ENCODE assay signal across 10 cellular contexts in the genomic region with DNA sequence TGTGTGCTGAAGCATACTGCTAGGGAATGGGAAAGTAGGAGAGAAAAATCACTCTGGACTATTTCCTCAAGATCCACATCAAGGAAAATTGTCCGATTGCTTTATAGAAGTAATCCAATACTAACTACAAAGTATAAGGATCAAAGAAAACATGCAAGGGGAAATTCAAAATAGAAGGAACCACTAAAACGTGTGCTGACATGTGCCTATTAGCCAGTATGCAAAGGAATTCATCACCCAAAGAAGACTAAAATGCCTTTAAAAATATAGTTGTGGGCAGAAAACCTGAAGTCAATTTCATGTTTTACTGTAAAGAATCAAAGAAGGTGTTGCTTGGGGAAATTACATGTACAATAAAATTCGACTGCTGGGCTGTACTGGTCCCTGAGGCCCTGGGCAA. TPM values are rescaled to one million over a fixed set of nuclear protein-coding genes. Genes with fewer than 3 reads are reported as not detected.
"Had no signal": no experiment of that assay in that cellular context is flagged by ENCODE, and none has a peak within 500 bp of the region (broad histone marks: within the 10 kb centered on the region; RNA-seq: fewer than 3 reads in every experiment).

No MANE protein-coding gene starts in this region.

- H3K4me1 ChIP-seq: HAP-1 had no signal

- H2AFZ ChIP-seq: GM23248 had no signal

- H3K4me3 ChIP-seq: GM23248, HAP-1 had no signal

- DNase-seq: GOT3, H7, HFFc6 had no signal

- H3K9ac ChIP-seq: GM23248 had no signal

- H3K27ac ChIP-seq: GM23248, HL-60 had no signal

- H3K36me3 ChIP-seq: HAP-1 had no signal

- H3K9me3 ChIP-seq: HAP-1 had no signal

RNA-seq across cellular contexts. Expression of a gene that starts 14.3 kb away (rescaled TPM):
- total RNA-seq: GM23248, H4, HepG2, HFFc6, HT1080 had no signal
- polyA plus RNA-seq: GM23248, HepG2, IgD-negative memory B cell had no signal
